ENCODE assay signal across 19 cellular contexts in genomic region chr5:149745-150450, GRCh38. TPM values are rescaled to one million over a fixed set of nuclear protein-coding genes. Genes with fewer than 3 reads are reported as not detected.
DNase-seq lines count a peak whose midpoint lies in the region; ATAC-seq and TF ChIP-seq lines count a peak whose summit lies in the region.
"Had no signal": no experiment of that assay in that cellular context is flagged by ENCODE, and none has a peak within 500 bp of the region (broad histone marks: within the 10 kb centered on the region; RNA-seq: fewer than 3 reads in every experiment).

No MANE protein-coding gene starts in this region.

- no peaks in the 10 kb centered on the region for H3K4me1 Mint-ChIP-seq in activated CD4-positive, alpha-beta memory T cell treated with anti-CD3 and anti-CD28 coated beads, Interleukin-2, amount 10 ng/mL, durations not matched to agents 7 days and 5 days
- H3K4me1 Mint-ChIP-seq in activated CD4-positive, alpha-beta memory T cell treated with anti-CD3 and anti-CD28 coated beads for 36 hours (ENCODE audit: low read depth), result no peaks in the 10 kb centered on the region
- peaks cover 10% of the 10 kb centered on the region for H3K4me1 Mint-ChIP-seq in type B pancreatic cell (ENCODE audit: unreplicated experiment)
- H3K4me1 Mint-ChIP-seq: activated CD4-positive, alpha-beta T cell treated with anti-CD3 and anti-CD28 coated beads for 36 hours had no signal

- no peaks in the 10 kb centered on the region for H4K20me1 ChIP-seq in smooth muscle cell (ENCODE audit: low read depth)

- H3K9me3 Mint-ChIP-seq in activated CD4-positive, alpha-beta memory T cell treated with anti-CD3 and anti-CD28 coated beads, Interleukin-2, amount 10 ng/mL, durations not matched to agents 7 days and 5 days, result peaks cover 15% of the 10 kb centered on the region
- peaks cover 18% of the 10 kb centered on the region for H3K9me3 Mint-ChIP-seq in activated CD4-positive, alpha-beta memory T cell treated with anti-CD3 and anti-CD28 coated beads for 36 hours
- H3K9me3 Mint-ChIP-seq in type B pancreatic cell, result peaks cover 11% of the 10 kb centered on the region

- H3K79me2 ChIP-seq in smooth muscle cell (ENCODE audit: low read depth), result no peaks in the 10 kb centered on the region

- H3K27ac ChIP-seq in smooth muscle cell (ENCODE audit: low read depth), result no peak overlapping the region

- DNase-seq in activated CD4-positive, alpha-beta memory T cell treated with anti-CD3 and anti-CD28 coated beads, Interleukin-2, amount 10 ng/mL, durations not matched to agents 7 days and 5 days, result peak; percentile 8
- DNase-seq in activated CD4-positive, alpha-beta memory T cell treated with anti-CD3 and anti-CD28 coated beads for 36 hours, result no peak
- peak; percentile 47 for DNase-seq in NCI-H748 treated with DMSO at 0.1 percent for 48 hours (lab: John Stamatoyannopoulos, UW)
- peak; percentile 25 for DNase-seq in choroid plexus epithelial cell (ENCODE audit: low read depth)
- DNase-seq in smooth muscle cell (lab: John Stamatoyannopoulos, UW; ENCODE audit: unreplicated experiment), result no peak
- no peak for DNase-seq in type B pancreatic cell (ENCODE audit: extremely low spot score, unreplicated experiment)
- DNase-seq in activated effector memory CD4-positive, alpha-beta T cell treated with anti-CD3 and anti-CD28 coated beads, Interleukin-2, amount 50 U/mL, for 16 hours, result no peak
- DNase-seq: activated CD4-positive, alpha-beta T cell treated with anti-CD3 and anti-CD28 coated beads for 36 hours; activated T-cell treated with anti-CD3 and anti-CD28 coated beads, Interleukin-2, amount 50 U/mL, for 72 hours; Calu3; effector CD8-positive, alpha-beta T cell; glutamatergic neuron; MM.1S; NCI-H524; T-helper 2 cell had no signal

- intact Hi-C loops in activated CD4-positive, alpha-beta memory T cell treated with anti-CD3 and anti-CD28 coated beads for 36 hours (cut with micrococcal nuclease), result no loop called here

- TF ChIP-seq CTCF in choroid plexus epithelial cell (conservative IDR thresholded peaks at IDR 0.05; ENCODE audit: low read depth, low read length), result no peak
- TF ChIP-seq CTCF in smooth muscle cell (IDR thresholded peaks at IDR 0.05; ENCODE audit: borderline replicate concordance, insufficient read depth, poor library complexity, severe bottlenecking), result no peak
- no peak for TF ChIP-seq CTCF in type B pancreatic cell (conservative IDR thresholded peaks at IDR 0.05)

- H3K27me3 Mint-ChIP-seq in activated CD4-positive, alpha-beta memory T cell treated with anti-CD3 and anti-CD28 coated beads, Interleukin-2, amount 10 ng/mL, durations not matched to agents 7 days and 5 days, result peaks cover 4% of the 10 kb centered on the region
- peaks cover 3% of the 10 kb centered on the region for H3K27me3 Mint-ChIP-seq in activated CD4-positive, alpha-beta memory T cell treated with anti-CD3 and anti-CD28 coated beads for 36 hours
- no peaks in the 10 kb centered on the region for H3K27me3 Mint-ChIP-seq in type B pancreatic cell

- peaks cover 7% of the 10 kb centered on the region for H3K36me3 ChIP-seq in smooth muscle cell (ENCODE audit: low read depth)

- no peak overlapping the region for H3K9ac ChIP-seq in smooth muscle cell (ENCODE audit: low read depth)

- H3K27me3 ChIP-seq in smooth muscle cell (ENCODE audit: low read depth), result no peaks in the 10 kb centered on the region

- H3K4me3 ChIP-seq in choroid plexus epithelial cell (ENCODE audit: low read depth, low read length) (no peak overlapping the region), smooth muscle cell (no peak overlapping the region)
- H3K4me3 ChIP-seq: HAP-1 had no signal

- H3F3A ChIP-seq in smooth muscle cell (ENCODE audit: low read depth), result no peaks in the 10 kb centered on the region

- CTCF ChIA-PET in activated CD4-positive, alpha-beta memory T cell treated with anti-CD3 and anti-CD28 coated beads, Interleukin-2, amount 10 ng/mL, durations not matched to agents 7 days and 5 days (lab: Charles Lee), result no interaction called here
- CTCF ChIA-PET in activated CD4-positive, alpha-beta memory T cell treated with anti-CD3 and anti-CD28 coated beads for 36 hours (lab: Charles Lee), result no interaction called here

- H3K27ac Mint-ChIP-seq in activated CD4-positive, alpha-beta memory T cell treated with anti-CD3 and anti-CD28 coated beads, Interleukin-2, amount 10 ng/mL, durations not matched to agents 7 days and 5 days, result no peak overlapping the region
- H3K27ac Mint-ChIP-seq in activated CD4-positive, alpha-beta memory T cell treated with anti-CD3 and anti-CD28 coated beads for 36 hours, result no peak overlapping the region
- no peak overlapping the region for H3K27ac Mint-ChIP-seq in type B pancreatic cell
- H3K27ac Mint-ChIP-seq: activated CD4-positive, alpha-beta T cell treated with anti-CD3 and anti-CD28 coated beads for 36 hours; activated T-cell treated with anti-CD3 and anti-CD28 coated beads, Interleukin-2, amount 50 U/mL, for 72 hours had no signal

- peaks cover 17% of the 10 kb centered on the region for H3K9me3 ChIP-seq in smooth muscle cell (replicated peaks; ENCODE audit: low read depth)

- POLR2A ChIA-PET in activated CD4-positive, alpha-beta memory T cell treated with anti-CD3 and anti-CD28 coated beads, Interleukin-2, amount 10 ng/mL, durations not matched to agents 7 days and 5 days (lab: Charles Lee), result no interaction called here
- POLR2A ChIA-PET in activated CD4-positive, alpha-beta memory T cell treated with anti-CD3 and anti-CD28 coated beads for 36 hours (lab: Charles Lee), result no interaction called here

- no peak for ATAC-seq in HG02852 (IDR thresholded peaks at IDR 0.05; ENCODE audit: unreplicated experiment)
- ATAC-seq: activated CD4-positive, alpha-beta T cell treated with anti-CD3 and anti-CD28 coated beads for 36 hours; activated T-cell treated with anti-CD3 and anti-CD28 coated beads, Interleukin-2, amount 50 U/mL, for 72 hours had no signal

- 90% methylated on average over 6 of the region's 6 CpGs for WGBS in smooth muscle cell (ENCODE audit: low lambda C conversion rate)

- no peak overlapping the region for H3K4me3 Mint-ChIP-seq in activated CD4-positive, alpha-beta memory T cell treated with anti-CD3 and anti-CD28 coated beads, Interleukin-2, amount 10 ng/mL, durations not matched to agents 7 days and 5 days
- no peak overlapping the region for H3K4me3 Mint-ChIP-seq in activated CD4-positive, alpha-beta memory T cell treated with anti-CD3 and anti-CD28 coated beads for 36 hours
- no peak overlapping the region for H3K4me3 Mint-ChIP-seq in type B pancreatic cell
- H3K4me3 Mint-ChIP-seq: activated CD4-positive, alpha-beta T cell treated with anti-CD3 and anti-CD28 coated beads for 36 hours; activated T-cell treated with anti-CD3 and anti-CD28 coated beads, Interleukin-2, amount 50 U/mL, for 72 hours had no signal

- H3K36me3 Mint-ChIP-seq in activated CD4-positive, alpha-beta memory T cell treated with anti-CD3 and anti-CD28 coated beads, Interleukin-2, amount 10 ng/mL, durations not matched to agents 7 days and 5 days (ENCODE audit: low read depth), result no peaks in the 10 kb centered on the region
- H3K36me3 Mint-ChIP-seq in activated CD4-positive, alpha-beta memory T cell treated with anti-CD3 and anti-CD28 coated beads for 36 hours, result peaks cover 8% of the 10 kb centered on the region
- peaks cover 47% of the 10 kb centered on the region for H3K36me3 Mint-ChIP-seq in type B pancreatic cell

- H3K4me2 ChIP-seq in smooth muscle cell, result no peak overlapping the region

- H2AFZ ChIP-seq in smooth muscle cell (ENCODE audit: low read depth), result no peak overlapping the region

- H3K4me1 ChIP-seq in smooth muscle cell (ENCODE audit: low read depth), result no peaks in the 10 kb centered on the region
- H3K4me1 ChIP-seq: HAP-1 had no signal

RNA-seq across cellular contexts. Expression of gene LRRC14B, which starts 41.4 kb away (rescaled TPM):
- total RNA-seq in activated CD4-positive, alpha-beta memory T cell treated with anti-CD3 and anti-CD28 coated beads, Interleukin-2, amount 10 ng/mL, durations not matched to agents 7 days and 5 days, result not detected
- total RNA-seq in activated CD4-positive, alpha-beta memory T cell treated with anti-CD3 and anti-CD28 coated beads for 36 hours, result not detected
- total RNA-seq in smooth muscle cell (0.22 TPM in 1 of 2 replicates, not detected in the other), type B pancreatic cell (ENCODE audit: low replicate concordance) (not detected in 2 replicates)
- polyA plus RNA-seq in smooth muscle cell, result 0.11 TPM in 1 of 2 replicates, not detected in the other
- total RNA-seq: A673; activated T-cell treated with anti-CD3 and anti-CD28 coated beads, Interleukin-2, amount 50 U/mL, for 72 hours; Calu3; mesenteric fat pad had no signal

RNA-seq across cellular contexts. Expression of gene PLEKHG4B, which starts 57.9 kb away (rescaled TPM):
- not detected for total RNA-seq in activated CD4-positive, alpha-beta memory T cell treated with anti-CD3 and anti-CD28 coated beads, Interleukin-2, amount 10 ng/mL, durations not matched to agents 7 days and 5 days
- total RNA-seq in activated CD4-positive, alpha-beta memory T cell treated with anti-CD3 and anti-CD28 coated beads for 36 hours, result not detected
- 6.3 and 17.9 TPM in 2 replicates for total RNA-seq in smooth muscle cell
- polyA plus RNA-seq in smooth muscle cell, result 12.1 and 15.8 TPM in 2 replicates
- 32.8 and 46.6 TPM in 2 replicates for total RNA-seq in type B pancreatic cell (ENCODE audit: low replicate concordance)
- total RNA-seq: activated T-cell treated with anti-CD3 and anti-CD28 coated beads, Interleukin-2, amount 50 U/mL, for 72 hours; mesenteric fat pad had no signal

Comparison
In these comparisons a context has a peak if more than half of its experiments do, and no peak if none do; other contexts are left out.
1. DNase-seq: peak in activated CD4-positive, alpha-beta memory T cell treated with anti-CD3 and anti-CD28 coated beads, Interleukin-2, amount 10 ng/mL, durations not matched to agents 7 days and 5 days (single experiment), NCI-H748 treated with DMSO at 0.1 percent for 48 hours (single experiment) and choroid plexus epithelial cell (single experiment); none in activated CD4-positive, alpha-beta memory T cell treated with anti-CD3 and anti-CD28 coated beads for 36 hours (single experiment), smooth muscle cell (single experiment), type B pancreatic cell (single experiment) and activated effector memory CD4-positive, alpha-beta T cell treated with anti-CD3 and anti-CD28 coated beads, Interleukin-2, amount 50 U/mL, for 16 hours (single experiment).